15 cellular contexts compared by ENCODE assay signal in the genomic region with DNA sequence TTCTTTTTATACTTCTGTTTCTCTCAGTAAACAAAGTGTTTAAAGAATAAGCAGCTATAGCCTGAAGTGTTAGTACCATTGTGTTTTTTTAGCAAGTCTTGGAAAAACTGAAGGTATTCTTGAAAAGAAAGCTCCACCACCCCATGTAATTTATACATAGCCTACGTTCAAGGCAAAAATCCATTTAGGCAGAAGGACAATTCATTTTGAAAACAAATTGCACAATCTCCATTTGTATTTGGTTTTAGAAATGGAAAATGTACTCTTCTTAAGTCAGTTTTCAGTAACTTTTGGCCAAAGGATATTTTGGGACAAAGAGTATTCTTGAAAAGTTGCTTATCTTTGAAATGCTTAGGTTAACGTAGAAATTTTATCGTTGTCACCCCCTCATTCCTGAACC. TPM values are rescaled to one million over a fixed set of nuclear protein-coding genes. Genes with fewer than 3 reads are reported as not detected.
DNase-seq lines count a peak whose midpoint lies in the region; ATAC-seq and TF ChIP-seq lines count a peak whose summit lies in the region.
"Had no signal": no experiment of that assay in that cellular context is flagged by ENCODE, and none has a peak within 500 bp of the region (broad histone marks: within the 10 kb centered on the region; RNA-seq: fewer than 3 reads in every experiment).

No MANE protein-coding gene starts in this region.

- in situ Hi-C loops in GM23248 (cut with MboI), result no loop called here
- in situ Hi-C loops in gastrocnemius medialis (cut with MboI; ENCODE audit: low sequenced_read_pairs in 4 of 4), result no loop called here

- H2BK120ac ChIP-seq in mesenchymal stem cell (ENCODE audit: low read depth, low read length), result no peak overlapping the region

- H3F3A ChIP-seq in GM23248 (ENCODE audit: insufficient read depth), result no peaks in the 10 kb centered on the region

- H3K9me3 Mint-ChIP-seq in WTC11, result no peaks in the 10 kb centered on the region
- H3K9me3 Mint-ChIP-seq: IgD-negative memory B cell had no signal

- H3K79me1 ChIP-seq in mesenchymal stem cell (replicated peaks; ENCODE audit: low read length, poor library complexity, severe bottlenecking), result peaks cover 50% of the 10 kb centered on the region

- no peaks in the 10 kb centered on the region; the same call in 1 of the 2 replicates for H4K20me1 ChIP-seq in GM23248 (ENCODE audit: insufficient read depth)

- no peak for TF ChIP-seq POLR2A in gastrocnemius medialis (IDR thresholded peaks at IDR 0.05)
- TF ChIP-seq POLR2A in uterus (IDR thresholded peaks at IDR 0.05), result no peak

- intact Hi-C loops in gastrocnemius medialis (cut with DNase I; ENCODE audit: low total_unique reads), result no loop called here
- intact Hi-C loops in uterus (cut with DNase I; ENCODE audit: low total_unique reads), result no loop called here

- no peaks in the 10 kb centered on the region for H3K27me3 Mint-ChIP-seq in WTC11 (ENCODE audit: low read depth)
- H3K27me3 Mint-ChIP-seq: IgD-negative memory B cell had no signal

- H3K9me2 ChIP-seq in GM23248 (ENCODE audit: insufficient read depth), result no peaks in the 10 kb centered on the region

- POLR2A ChIA-PET in WTC11 (lab: Charles Lee), result no interaction called here

- H3K27me3 ChIP-seq in GM23248 (replicated peaks; ENCODE audit: insufficient read depth) (no peaks in the 10 kb centered on the region), mesenchymal stem cell (ENCODE audit: control insufficient read depth in 1 of 2, insufficient read depth in 1 of 2, low read length in 2 of 2) (no peaks in the 10 kb centered on the region), gastrocnemius medialis (no peaks in the 10 kb centered on the region), uterus (no peaks in the 10 kb centered on the region)
- H3K27me3 ChIP-seq: BE2C had no signal

- H3K18ac ChIP-seq in mesenchymal stem cell (ENCODE audit: low read depth in 1 of 2, low read length in 2 of 2), result no peak overlapping the region

- H4K8ac ChIP-seq in mesenchymal stem cell (ENCODE audit: low read length), result no peak overlapping the region

- H3K23ac ChIP-seq in mesenchymal stem cell (ENCODE audit: low read length in 2 of 2), result no peak overlapping the region

- no peak overlapping the region for H2BK15ac ChIP-seq in mesenchymal stem cell (ENCODE audit: low read depth, poor library complexity, severe bottlenecking)

- no peak overlapping the region for H4K91ac ChIP-seq in mesenchymal stem cell (ENCODE audit: low read length)

- 64 to 68% methylated on average over 3 of the region's 3 CpGs for WGBS in GM23248 (ENCODE audit: low coverage in 1 of 2, low lambda C conversion rate in 2 of 2, missing lambda C conversion rate in 2 of 2), 2 experiments
- 100% methylated on average over 1 of the region's 3 CpGs for WGBS in mesenchymal stem cell

- no peak overlapping the region for H2BK12ac ChIP-seq in mesenchymal stem cell (ENCODE audit: low read length in 2 of 2)

- peak overlapping the region; percentile 77 for H3K4me2 ChIP-seq in GM23248 (ENCODE audit: unreplicated experiment)
- H3K4me2 ChIP-seq in mesenchymal stem cell (ENCODE audit: low read length, poor library complexity, severe bottlenecking), result no peak overlapping the region

- ATAC-seq in WTC11 (no peak), gastrocnemius medialis (peak in 1 of 2 donors; percentile 11), HG02678 (IDR thresholded peaks at IDR 0.05; ENCODE audit: unreplicated experiment) (no peak), HG03439 (IDR thresholded peaks at IDR 0.05; ENCODE audit: unreplicated experiment) (no peak)

- H3K79me2 ChIP-seq in GM23248 (ENCODE audit: insufficient read depth), result peaks cover 90% of the 10 kb centered on the region

- H2BK5ac ChIP-seq in mesenchymal stem cell (ENCODE audit: low read depth, low read length, poor library complexity, severe bottlenecking), result no peak overlapping the region

- H3K9me3 ChIP-seq in GM23248 (ENCODE audit: low read depth), result no peaks in the 10 kb centered on the region
- H3K9me3 ChIP-seq in mesenchymal stem cell (ENCODE audit: control insufficient read depth, low read length), result no peaks in the 10 kb centered on the region
- H3K9me3 ChIP-seq in gastrocnemius medialis, result no peaks in the 10 kb centered on the region
- no peaks in the 10 kb centered on the region for H3K9me3 ChIP-seq in uterus
- H3K9me3 ChIP-seq: BE2C, HAP-1 had no signal

- H3K27ac Mint-ChIP-seq in WTC11, result 0 out of 2 replicates have a peak overlapping the region, but pooled peaks have one; percentile 75
- H3K27ac Mint-ChIP-seq: CD4-positive, alpha-beta memory T cell; IgD-negative memory B cell had no signal

- no peak overlapping the region for H3K9ac ChIP-seq in GM23248
- peak overlapping the region; percentile 84 for H3K9ac ChIP-seq in mesenchymal stem cell (ENCODE audit: low read length)

- no peak overlapping the region for H2AFZ ChIP-seq in GM23248
- H2AFZ ChIP-seq in mesenchymal stem cell (ENCODE audit: low read depth, low read length), result no peak overlapping the region

- no peak overlapping the region for H2AK5ac ChIP-seq in mesenchymal stem cell (ENCODE audit: low read length, severe bottlenecking)

- peaks cover 78% of the 10 kb centered on the region for H3K4me1 Mint-ChIP-seq in WTC11
- H3K4me1 Mint-ChIP-seq: CD4-positive, alpha-beta memory T cell; IgD-negative memory B cell had no signal

- DNase-seq in GM23248, result peak; percentile 18
- no peak for DNase-seq in WTC11 (ENCODE audit: low spot score)
- DNase-seq in mesenchymal stem cell, result no peak
- no peak for DNase-seq in gastrocnemius medialis
- no peak for DNase-seq in NCI-H524 (lab: John Stamatoyannopoulos, UW)
- no peak for DNase-seq in uterus
- DNase-seq: BE2C; CD4-positive, alpha-beta memory T cell; DMS79 had no signal

- peaks cover 20% of the 10 kb centered on the region for H3K4me1 ChIP-seq in GM23248 (ENCODE audit: insufficient read depth)
- H3K4me1 ChIP-seq in mesenchymal stem cell (ENCODE audit: control insufficient read depth, insufficient read depth, low read depth, low read length), result no peaks in the 10 kb centered on the region
- peaks cover 22 to 57% of the 10 kb centered on the region in 2 donors for H3K4me1 ChIP-seq in gastrocnemius medialis
- no peaks in the 10 kb centered on the region for H3K4me1 ChIP-seq in uterus
- H3K4me1 ChIP-seq: HAP-1 had no signal

- H3K27ac ChIP-seq in GM23248, result peak overlapping the region; percentile 24; the same call in 1 of the 2 replicates
- H3K27ac ChIP-seq in mesenchymal stem cell (ENCODE audit: low read length, poor library complexity, severe bottlenecking), result no peak overlapping the region
- H3K27ac ChIP-seq in gastrocnemius medialis, result peak overlapping the region; percentile 2 to 61 (median 54)
- H3K27ac ChIP-seq in uterus, result no peak overlapping the region
- H3K27ac ChIP-seq: C4-2B, HL-60 had no signal

- H3K36me3 Mint-ChIP-seq in WTC11, result no peaks in the 10 kb centered on the region; the same call in 1 of the 2 replicates
- H3K36me3 Mint-ChIP-seq: CD4-positive, alpha-beta memory T cell; IgD-negative memory B cell had no signal

- H3K36me3 ChIP-seq in GM23248 (ENCODE audit: low read depth) (no peaks in the 10 kb centered on the region), mesenchymal stem cell (ENCODE audit: control insufficient read depth in 1 of 2, insufficient read depth in 2 of 2, low read depth in 1 of 2, low read length in 2 of 2) (no peaks in the 10 kb centered on the region), gastrocnemius medialis (no peaks in the 10 kb centered on the region), uterus (no peaks in the 10 kb centered on the region)
- H3K36me3 ChIP-seq: BE2C, HAP-1 had no signal

- H3K4me3 ChIP-seq in GM23248 (no peak overlapping the region), mesenchymal stem cell (ENCODE audit: insufficient read depth in 1 of 2, low read depth in 1 of 2, low read length in 2 of 2) (no peak overlapping the region), gastrocnemius medialis (no peak overlapping the region), uterus (no peak overlapping the region)
- H3K4me3 ChIP-seq: HAP-1 had no signal

- TF ChIP-seq CTCF in WTC11 (IDR thresholded peaks at IDR 0.05) (no peak), gastrocnemius medialis (IDR thresholded peaks at IDR 0.05 in 4 of 5, conservative IDR thresholded peaks at IDR 0.05 in 1 of 5) (no peak), uterus (IDR thresholded peaks at IDR 0.05) (no peak)

- CTCF ChIA-PET in WTC11 (lab: Charles Lee), result no interaction called here

- H3K4me3 Mint-ChIP-seq in WTC11, result no peak overlapping the region
- H3K4me3 Mint-ChIP-seq: CD4-positive, alpha-beta memory T cell; IgD-negative memory B cell had no signal

- H3K4ac ChIP-seq in mesenchymal stem cell (ENCODE audit: low read depth in 1 of 2, low read length in 2 of 2), result no peak overlapping the region

- no peak overlapping the region for H3K14ac ChIP-seq in mesenchymal stem cell (ENCODE audit: low read length in 2 of 2)

TF ChIP-seq in WTC11, 78 proteins besides CTCF, POLR2A, EP300 and RAD21:
- TF ChIP-seq SMAD3 (CRISPR knock-in tag; IDR thresholded peaks at IDR 0.05; ENCODE audit: borderline replicate concordance), result no peak

RNA-seq across cellular contexts. Expression of a gene that starts 34.5 kb away (rescaled TPM):
- 39.6 and 51.3 TPM in 2 replicates for total RNA-seq in GM23248 (2014; rRNA removed; shearing (Covaris generic))
- 9.6 and 11.5 TPM in 2 replicates for polyA plus RNA-seq in GM23248 (2016; fragmentation: Nextera tagmentation; extraction: Ambion mirVana)
- total RNA-seq in WTC11 (2021) (106 to 121 TPM (median 119 TPM) in 3 replicates), gastrocnemius medialis (10 to 100 TPM; 21.1 to 54.2 (median 30.6) TPM), uterus (100 to 1,000 TPM in 1 of 4 donors, 10 to 100 TPM in 3; 43.5 to 136 (median 62.6) TPM)
- polyA plus RNA-seq in mesenchymal stem cell (2013, experiment 1 of 2), result 9.0 TPM
- polyA plus RNA-seq in mesenchymal stem cell (2013, experiment 2 of 2), result 8.5 TPM
- total RNA-seq: CD4-positive, alpha-beta memory T cell had no signal
- polyA plus RNA-seq: CD4-positive, alpha-beta memory T cell had no signal

Comparison
In these comparisons a context has a peak if more than half of its experiments do, and no peak if none do; other contexts are left out.
1. H3K27ac ChIP-seq: peak in GM23248 (single experiment) and gastrocnemius medialis (4 of 4); none in mesenchymal stem cell (single experiment) and uterus (0 of 2).